Comparison of ENCODE assay signal across 8 cellular contexts in genomic region chr16:22353188-22353919, GRCh38. TPM values are rescaled to one million over a fixed set of nuclear protein-coding genes. Genes with fewer than 3 reads are reported as not detected.
DNase-seq lines count a peak whose midpoint lies in the region; TF ChIP-seq lines count a peak whose summit lies in the region.

No MANE protein-coding gene starts in this region.

- intact Hi-C loops in tibial artery (cut with DNase I; ENCODE audit: low total_unique reads): no loop called here

- H3K4me1 ChIP-seq in HUES64 (ENCODE audit: insufficient read depth, low read length) (peaks cover 30% of the 10 kb centered on the region), adipocyte (ENCODE audit: control insufficient read depth, insufficient read depth, low read length) (peaks cover 23% of the 10 kb centered on the region), tibial artery (peaks cover 0 to 27% (median 9%) of the 10 kb centered on the region in 4 donors)

- peak overlapping the region; percentile 17; the same call in 1 of the 2 replicates for H3K9ac ChIP-seq in HUES64 (ENCODE audit: low read depth, low read length)
- H3K9ac ChIP-seq in adipocyte (ENCODE audit: low read length): peak overlapping the region; percentile 19

- H3K36me3 ChIP-seq in HUES64 (ENCODE audit: insufficient read depth, low read length) (peaks cover 35% of the 10 kb centered on the region), adipocyte (ENCODE audit: control insufficient read depth, insufficient read depth, low read length, severe bottlenecking) (peaks cover 24% of the 10 kb centered on the region), tibial artery (peaks cover 19 to 41% (median 21%) of the 10 kb centered on the region in 3 donors)

- DNase-seq in CD1c-positive myeloid dendritic cell (ENCODE audit: extremely low spot score) (peak; percentile 91), adipocyte (ENCODE audit: low read depth) (peak; percentile 57), lung microvascular endothelial cell (ENCODE audit: low read depth in 2 of 2) (peak; percentile 43 to 69), NCI-H146 (lab: John Stamatoyannopoulos, UW) (no peak), tibial artery (no peak), superior temporal gyrus (ENCODE audit: extremely low spot score) (no peak)
- DNase-seq in central memory CD4-positive, alpha-beta T cell: no peak

- H3K4me3 ChIP-seq in HUES64 (ENCODE audit: low read length): no peak overlapping the region
- H3K4me3 ChIP-seq in adipocyte (ENCODE audit: low read length): peak overlapping the region; percentile 19
- H3K4me3 ChIP-seq in tibial artery: no peak overlapping the region

- peak overlapping the region; percentile 88 for H3K27ac ChIP-seq in HUES64 (ENCODE audit: low read depth, low read length)
- H3K27ac ChIP-seq in tibial artery: no peak overlapping the region

- TF ChIP-seq CTCF in tibial artery (IDR thresholded peaks at IDR 0.05): no peak

- H3K27me3 ChIP-seq in HUES64 (ENCODE audit: insufficient read depth, low read length): no peaks in the 10 kb centered on the region
- no peaks in the 10 kb centered on the region for H3K27me3 ChIP-seq in adipocyte (replicated peaks; ENCODE audit: control insufficient read depth, insufficient read depth, low read length)
- no peaks in the 10 kb centered on the region for H3K27me3 ChIP-seq in tibial artery

- 64% methylated on average over 3 of the region's 3 CpGs for WGBS in HUES64

- H3K9me3 ChIP-seq in HUES64 (ENCODE audit: insufficient read depth, low read depth, low read length) (no peaks in the 10 kb centered on the region), adipocyte (ENCODE audit: control insufficient read depth, low read length) (no peaks in the 10 kb centered on the region), tibial artery (no peaks in the 10 kb centered on the region)

RNA-seq across cellular contexts. Expression of gene CDR2, which starts 21.1 kb away (rescaled TPM):
- polyA plus RNA-seq in HUES64 (2013, experiment 1 of 2): 19.4 TPM
- 19.0 TPM for polyA plus RNA-seq in HUES64 (2013, experiment 2 of 2)
- total RNA-seq in lung microvascular endothelial cell: 23.1 and 29.4 TPM in 2 replicates

RNA-seq across cellular contexts. Expression of gene POLR3E, which starts 56.1 kb away (rescaled TPM):
- 37.1 TPM for polyA plus RNA-seq in HUES64 (2013, experiment 1 of 2)
- 33.0 TPM for polyA plus RNA-seq in HUES64 (2013, experiment 2 of 2)
- 20.0 and 31.0 TPM in 2 replicates for total RNA-seq in lung microvascular endothelial cell

Comparison
In these comparisons a context has a peak if more than half of its experiments do, and no peak if none do; other contexts are left out.
1. DNase-seq: peak in CD1c-positive myeloid dendritic cell (single experiment), adipocyte (single experiment) and lung microvascular endothelial cell (2 of 2); none in NCI-H146 (single experiment), central memory CD4-positive, alpha-beta T cell (single experiment), tibial artery (0 of 2) and superior temporal gyrus (single experiment).